ENCODE assay signal across 1 cellular context in the genomic region with DNA sequence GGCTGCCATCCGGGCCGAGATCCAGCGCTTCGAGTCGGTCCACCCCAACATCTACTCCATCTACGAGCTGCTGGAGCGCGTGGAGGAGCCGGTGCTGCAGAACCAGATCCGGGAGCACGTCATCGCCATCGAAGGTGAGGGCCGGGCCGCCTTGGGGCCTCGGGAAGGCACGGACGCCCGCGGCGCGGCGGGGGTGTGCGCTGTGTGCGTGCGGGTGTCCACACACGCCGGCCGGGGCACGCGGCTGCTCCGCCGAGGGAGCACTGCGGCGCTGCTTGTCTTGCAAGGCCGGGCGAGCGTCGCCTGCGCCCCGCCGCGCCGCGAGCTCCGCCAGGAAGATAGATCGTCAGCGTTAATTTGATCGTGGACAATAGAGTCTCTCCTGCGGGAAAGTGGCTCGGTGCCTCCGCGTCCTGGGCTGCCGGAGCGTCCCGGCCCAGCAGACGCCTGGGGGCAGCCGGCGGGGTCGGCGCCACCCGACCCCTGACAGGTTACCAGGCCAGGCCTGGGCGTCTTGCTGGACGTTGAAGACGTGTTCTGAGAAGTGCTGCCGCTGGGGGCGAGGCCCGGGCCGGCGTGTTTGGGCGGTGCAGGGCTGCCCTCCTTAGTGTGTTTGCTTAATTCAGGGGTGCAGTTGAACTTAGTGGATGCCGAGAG.
TF ChIP-seq lines count a peak whose summit lies in the region.

No MANE protein-coding gene starts in this region.

TF ChIP-seq in HepG2, 621 proteins besides CTCF, POLR2A, EP300 and RAD21 (continued from another document and continues in another):
- TF ChIP-seq, protein P1, sequence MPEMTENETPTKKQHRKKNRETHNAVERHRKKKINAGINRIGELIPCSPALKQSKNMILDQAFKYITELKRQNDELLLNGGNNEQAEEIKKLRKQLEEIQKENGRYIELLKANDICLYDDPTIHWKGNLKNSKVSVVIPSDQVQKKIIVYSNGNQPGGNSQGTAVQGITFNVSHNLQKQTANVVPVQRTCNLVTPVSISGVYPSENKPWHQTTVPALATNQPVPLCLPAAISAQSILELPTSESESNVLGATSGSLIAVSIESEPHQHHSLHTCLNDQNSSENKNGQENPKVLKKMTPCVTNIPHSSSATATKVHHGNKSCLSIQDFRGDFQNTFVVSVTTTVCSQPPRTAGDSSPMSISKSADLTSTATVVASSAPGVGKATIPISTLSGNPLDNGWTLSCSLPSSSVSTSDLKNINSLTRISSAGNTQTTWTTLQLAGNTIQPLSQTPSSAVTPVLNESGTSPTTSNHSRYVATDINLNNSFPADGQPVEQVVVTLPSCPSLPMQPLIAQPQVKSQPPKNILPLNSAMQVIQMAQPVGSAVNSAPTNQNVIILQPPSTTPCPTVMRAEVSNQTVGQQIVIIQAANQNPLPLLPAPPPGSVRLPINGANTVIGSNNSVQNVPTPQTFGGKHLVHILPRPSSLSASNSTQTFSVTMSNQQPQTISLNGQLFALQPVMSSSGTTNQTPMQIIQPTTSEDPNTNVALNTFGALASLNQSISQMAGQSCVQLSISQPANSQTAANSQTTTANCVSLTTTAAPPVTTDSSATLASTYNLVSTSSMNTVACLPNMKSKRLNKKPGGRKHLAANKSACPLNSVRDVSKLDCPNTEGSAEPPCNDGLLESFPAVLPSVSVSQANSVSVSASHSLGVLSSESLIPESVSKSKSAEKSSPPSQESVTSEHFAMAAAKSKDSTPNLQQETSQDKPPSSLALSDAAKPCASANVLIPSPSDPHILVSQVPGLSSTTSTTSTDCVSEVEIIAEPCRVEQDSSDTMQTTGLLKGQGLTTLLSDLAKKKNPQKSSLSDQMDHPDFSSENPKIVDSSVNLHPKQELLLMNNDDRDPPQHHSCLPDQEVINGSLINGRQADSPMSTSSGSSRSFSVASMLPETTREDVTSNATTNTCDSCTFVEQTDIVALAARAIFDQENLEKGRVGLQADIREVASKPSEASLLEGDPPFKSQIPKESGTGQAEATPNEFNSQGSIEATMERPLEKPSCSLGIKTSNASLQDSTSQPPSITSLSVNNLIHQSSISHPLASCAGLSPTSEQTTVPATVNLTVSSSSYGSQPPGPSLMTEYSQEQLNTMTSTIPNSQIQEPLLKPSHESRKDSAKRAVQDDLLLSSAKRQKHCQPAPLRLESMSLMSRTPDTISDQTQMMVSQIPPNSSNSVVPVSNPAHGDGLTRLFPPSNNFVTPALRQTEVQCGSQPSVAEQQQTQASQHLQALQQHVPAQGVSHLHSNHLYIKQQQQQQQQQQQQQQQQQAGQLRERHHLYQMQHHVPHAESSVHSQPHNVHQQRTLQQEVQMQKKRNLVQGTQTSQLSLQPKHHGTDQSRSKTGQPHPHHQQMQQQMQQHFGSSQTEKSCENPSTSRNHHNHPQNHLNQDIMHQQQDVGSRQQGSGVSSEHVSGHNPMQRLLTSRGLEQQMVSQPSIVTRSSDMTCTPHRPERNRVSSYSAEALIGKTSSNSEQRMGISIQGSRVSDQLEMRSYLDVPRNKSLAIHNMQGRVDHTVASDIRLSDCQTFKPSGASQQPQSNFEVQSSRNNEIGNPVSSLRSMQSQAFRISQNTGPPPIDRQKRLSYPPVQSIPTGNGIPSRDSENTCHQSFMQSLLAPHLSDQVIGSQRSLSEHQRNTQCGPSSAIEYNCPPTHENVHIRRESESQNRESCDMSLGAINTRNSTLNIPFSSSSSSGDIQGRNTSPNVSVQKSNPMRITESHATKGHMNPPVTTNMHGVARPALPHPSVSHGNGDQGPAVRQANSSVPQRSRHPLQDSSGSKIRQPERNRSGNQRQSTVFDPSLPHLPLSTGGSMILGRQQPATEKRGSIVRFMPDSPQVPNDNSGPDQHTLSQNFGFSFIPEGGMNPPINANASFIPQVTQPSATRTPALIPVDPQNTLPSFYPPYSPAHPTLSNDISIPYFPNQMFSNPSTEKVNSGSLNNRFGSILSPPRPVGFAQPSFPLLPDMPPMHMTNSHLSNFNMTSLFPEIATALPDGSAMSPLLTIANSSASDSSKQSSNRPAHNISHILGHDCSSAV (CRISPR knock-in tag; IDR thresholded peaks at IDR 0.05; ENCODE audit: borderline replicate concordance), result no peak
- TF ChIP-seq RARG (CRISPR knock-in tag; IDR thresholded peaks at IDR 0.05; ENCODE audit: low read depth) (no peak), ZNF720 (CRISPR knock-in tag; IDR thresholded peaks at IDR 0.05) (no peak), ZNF589 (CRISPR knock-in tag; conservative IDR thresholded peaks at IDR 0.05) (peak; percentile 84), ZNF3 (CRISPR knock-in tag; IDR thresholded peaks at IDR 0.05) (no peak), TBX3 (IDR thresholded peaks at IDR 0.05; ENCODE audit: borderline replicate concordance) (no peak), CENPT (CRISPR knock-in tag; IDR thresholded peaks at IDR 0.05; ENCODE audit: low read depth) (no peak), ZFYVE20 (CRISPR knock-in tag; IDR thresholded peaks at IDR 0.05; ENCODE audit: borderline replicate concordance, low read depth) (no peak), ZBTB7A (CRISPR knock-in tag; IDR thresholded peaks at IDR 0.05) (no peak), ZNF7 (CRISPR knock-in tag; IDR thresholded peaks at IDR 0.05) (no peak), ZEB1 (IDR thresholded peaks at IDR 0.05; ENCODE audit: insufficient replicate concordance, low read depth) (no peak), ZNF562 (CRISPR knock-in tag; IDR thresholded peaks at IDR 0.05; ENCODE audit: borderline replicate concordance) (no peak), SUZ12 (IDR thresholded peaks at IDR 0.05; ENCODE audit: low read depth, low read length) (no peak), DNMT3B (CRISPR knock-in tag; conservative IDR thresholded peaks at IDR 0.05) (no peak), GABPB1 (CRISPR knock-in tag; IDR thresholded peaks at IDR 0.05) (no peak; the same call in 1 of the 2 replicates), NAIF1 (CRISPR knock-in tag; IDR thresholded peaks at IDR 0.05; ENCODE audit: borderline replicate concordance) (no peak), ZMYM2 (CRISPR knock-in tag; IDR thresholded peaks at IDR 0.05) (no peak), CEBPG (CRISPR knock-in tag; IDR thresholded peaks at IDR 0.05) (no peak), CCAR2 (optimal IDR thresholded peaks at IDR 0.05; ENCODE audit: low read depth, low read length) (no peak), ZNF335 (CRISPR knock-in tag; IDR thresholded peaks at IDR 0.05) (no peak)
- TF ChIP-seq, protein P2, sequence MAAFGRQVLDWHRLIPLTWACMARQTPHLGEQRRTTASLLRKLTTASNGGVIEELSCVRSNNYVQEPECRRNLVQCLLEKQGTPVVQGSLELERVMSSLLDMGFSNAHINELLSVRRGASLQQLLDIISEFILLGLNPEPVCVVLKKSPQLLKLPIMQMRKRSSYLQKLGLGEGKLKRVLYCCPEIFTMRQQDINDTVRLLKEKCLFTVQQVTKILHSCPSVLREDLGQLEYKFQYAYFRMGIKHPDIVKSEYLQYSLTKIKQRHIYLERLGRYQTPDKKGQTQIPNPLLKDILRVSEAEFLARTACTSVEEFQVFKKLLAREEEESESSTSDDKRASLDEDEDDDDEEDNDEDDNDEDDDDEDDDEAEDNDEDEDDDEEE (CRISPR knock-in tag; IDR thresholded peaks at IDR 0.05), result no peak
- TF ChIP-seq, protein P3, sequence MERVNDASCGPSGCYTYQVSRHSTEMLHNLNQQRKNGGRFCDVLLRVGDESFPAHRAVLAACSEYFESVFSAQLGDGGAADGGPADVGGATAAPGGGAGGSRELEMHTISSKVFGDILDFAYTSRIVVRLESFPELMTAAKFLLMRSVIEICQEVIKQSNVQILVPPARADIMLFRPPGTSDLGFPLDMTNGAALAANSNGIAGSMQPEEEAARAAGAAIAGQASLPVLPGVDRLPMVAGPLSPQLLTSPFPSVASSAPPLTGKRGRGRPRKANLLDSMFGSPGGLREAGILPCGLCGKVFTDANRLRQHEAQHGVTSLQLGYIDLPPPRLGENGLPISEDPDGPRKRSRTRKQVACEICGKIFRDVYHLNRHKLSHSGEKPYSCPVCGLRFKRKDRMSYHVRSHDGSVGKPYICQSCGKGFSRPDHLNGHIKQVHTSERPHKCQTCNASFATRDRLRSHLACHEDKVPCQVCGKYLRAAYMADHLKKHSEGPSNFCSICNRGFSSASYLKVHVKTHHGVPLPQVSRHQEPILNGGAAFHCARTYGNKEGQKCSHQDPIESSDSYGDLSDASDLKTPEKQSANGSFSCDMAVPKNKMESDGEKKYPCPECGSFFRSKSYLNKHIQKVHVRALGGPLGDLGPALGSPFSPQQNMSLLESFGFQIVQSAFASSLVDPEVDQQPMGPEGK (CRISPR knock-in tag; IDR thresholded peaks at IDR 0.05), result no peak
- TF ChIP-seq, protein P4, sequence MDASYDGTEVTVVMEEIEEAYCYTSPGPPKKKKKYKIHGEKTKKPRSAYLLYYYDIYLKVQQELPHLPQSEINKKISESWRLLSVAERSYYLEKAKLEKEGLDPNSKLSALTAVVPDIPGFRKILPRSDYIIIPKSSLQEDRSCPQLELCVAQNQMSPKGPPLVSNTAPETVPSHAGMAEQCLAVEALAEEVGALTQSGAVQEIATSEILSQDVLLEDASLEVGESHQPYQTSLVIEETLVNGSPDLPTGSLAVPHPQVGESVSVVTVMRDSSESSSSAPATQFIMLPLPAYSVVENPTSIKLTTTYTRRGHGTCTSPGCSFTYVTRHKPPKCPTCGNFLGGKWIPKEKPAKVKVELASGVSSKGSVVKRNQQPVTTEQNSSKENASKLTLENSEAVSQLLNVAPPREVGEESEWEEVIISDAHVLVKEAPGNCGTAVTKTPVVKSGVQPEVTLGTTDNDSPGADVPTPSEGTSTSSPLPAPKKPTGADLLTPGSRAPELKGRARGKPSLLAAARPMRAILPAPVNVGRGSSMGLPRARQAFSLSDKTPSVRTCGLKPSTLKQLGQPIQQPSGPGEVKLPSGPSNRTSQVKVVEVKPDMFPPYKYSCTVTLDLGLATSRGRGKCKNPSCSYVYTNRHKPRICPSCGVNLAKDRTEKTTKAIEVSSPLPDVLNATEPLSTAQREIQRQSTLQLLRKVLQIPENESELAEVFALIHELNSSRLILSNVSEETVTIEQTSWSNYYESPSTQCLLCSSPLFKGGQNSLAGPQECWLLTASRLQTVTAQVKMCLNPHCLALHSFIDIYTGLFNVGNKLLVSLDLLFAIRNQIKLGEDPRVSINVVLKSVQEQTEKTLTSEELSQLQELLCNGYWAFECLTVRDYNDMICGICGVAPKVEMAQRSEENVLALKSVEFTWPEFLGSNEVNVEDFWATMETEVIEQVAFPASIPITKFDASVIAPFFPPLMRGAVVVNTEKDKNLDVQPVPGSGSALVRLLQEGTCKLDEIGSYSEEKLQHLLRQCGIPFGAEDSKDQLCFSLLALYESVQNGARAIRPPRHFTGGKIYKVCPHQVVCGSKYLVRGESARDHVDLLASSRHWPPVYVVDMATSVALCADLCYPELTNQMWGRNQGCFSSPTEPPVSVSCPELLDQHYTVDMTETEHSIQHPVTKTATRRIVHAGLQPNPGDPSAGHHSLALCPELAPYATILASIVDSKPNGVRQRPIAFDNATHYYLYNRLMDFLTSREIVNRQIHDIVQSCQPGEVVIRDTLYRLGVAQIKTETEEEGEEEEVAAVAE (CRISPR knock-in tag; IDR thresholded peaks at IDR 0.05; ENCODE audit: borderline replicate concordance), result no peak
- TF ChIP-seq, protein P5, sequence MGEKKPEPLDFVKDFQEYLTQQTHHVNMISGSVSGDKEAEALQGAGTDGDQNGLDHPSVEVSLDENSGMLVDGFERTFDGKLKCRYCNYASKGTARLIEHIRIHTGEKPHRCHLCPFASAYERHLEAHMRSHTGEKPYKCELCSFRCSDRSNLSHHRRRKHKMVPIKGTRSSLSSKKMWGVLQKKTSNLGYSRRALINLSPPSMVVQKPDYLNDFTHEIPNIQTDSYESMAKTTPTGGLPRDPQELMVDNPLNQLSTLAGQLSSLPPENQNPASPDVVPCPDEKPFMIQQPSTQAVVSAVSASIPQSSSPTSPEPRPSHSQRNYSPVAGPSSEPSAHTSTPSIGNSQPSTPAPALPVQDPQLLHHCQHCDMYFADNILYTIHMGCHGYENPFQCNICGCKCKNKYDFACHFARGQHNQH (CRISPR knock-in tag; IDR thresholded peaks at IDR 0.05), result 0 out of 2 replicates have a peak, but pooled peaks have one; percentile 18
- TF ChIP-seq, protein P6, sequence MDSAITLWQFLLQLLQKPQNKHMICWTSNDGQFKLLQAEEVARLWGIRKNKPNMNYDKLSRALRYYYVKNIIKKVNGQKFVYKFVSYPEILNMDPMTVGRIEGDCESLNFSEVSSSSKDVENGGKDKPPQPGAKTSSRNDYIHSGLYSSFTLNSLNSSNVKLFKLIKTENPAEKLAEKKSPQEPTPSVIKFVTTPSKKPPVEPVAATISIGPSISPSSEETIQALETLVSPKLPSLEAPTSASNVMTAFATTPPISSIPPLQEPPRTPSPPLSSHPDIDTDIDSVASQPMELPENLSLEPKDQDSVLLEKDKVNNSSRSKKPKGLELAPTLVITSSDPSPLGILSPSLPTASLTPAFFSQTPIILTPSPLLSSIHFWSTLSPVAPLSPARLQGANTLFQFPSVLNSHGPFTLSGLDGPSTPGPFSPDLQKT (CRISPR knock-in tag; IDR thresholded peaks at IDR 0.05; ENCODE audit: borderline replicate concordance), result no peak
- TF ChIP-seq, protein P7, sequence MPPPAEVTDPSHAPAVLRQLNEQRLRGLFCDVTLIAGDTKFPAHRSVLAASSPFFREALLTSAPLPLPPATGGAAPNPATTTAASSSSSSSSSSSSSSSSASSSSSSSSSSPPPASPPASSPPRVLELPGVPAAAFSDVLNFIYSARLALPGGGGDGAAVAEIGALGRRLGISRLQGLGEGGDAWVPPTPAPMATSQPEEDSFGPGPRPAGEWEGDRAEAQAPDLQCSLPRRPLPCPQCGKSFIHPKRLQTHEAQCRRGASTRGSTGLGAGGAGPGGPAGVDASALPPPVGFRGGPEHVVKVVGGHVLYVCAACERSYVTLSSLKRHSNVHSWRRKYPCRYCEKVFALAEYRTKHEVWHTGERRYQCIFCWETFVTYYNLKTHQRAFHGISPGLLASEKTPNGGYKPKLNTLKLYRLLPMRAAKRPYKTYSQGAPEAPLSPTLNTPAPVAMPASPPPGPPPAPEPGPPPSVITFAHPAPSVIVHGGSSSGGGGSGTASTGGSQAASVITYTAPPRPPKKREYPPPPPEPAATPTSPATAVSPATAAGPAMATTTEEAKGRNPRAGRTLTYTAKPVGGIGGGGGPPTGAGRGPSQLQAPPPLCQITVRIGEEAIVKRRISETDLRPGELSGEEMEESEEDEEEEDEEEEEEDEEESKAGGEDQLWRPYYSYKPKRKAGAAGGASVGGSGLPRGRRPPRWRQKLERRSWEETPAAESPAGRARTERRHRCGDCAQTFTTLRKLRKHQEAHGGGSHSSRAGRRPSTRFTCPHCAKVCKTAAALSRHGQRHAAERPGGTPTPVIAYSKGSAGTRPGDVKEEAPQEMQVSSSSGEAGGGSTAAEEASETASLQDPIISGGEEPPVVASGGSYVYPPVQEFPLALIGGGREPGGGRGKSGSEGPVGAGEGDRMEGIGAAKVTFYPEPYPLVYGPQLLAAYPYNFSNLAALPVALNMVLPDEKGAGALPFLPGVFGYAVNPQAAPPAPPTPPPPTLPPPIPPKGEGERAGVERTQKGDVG (CRISPR knock-in tag; IDR thresholded peaks at IDR 0.05; ENCODE audit: borderline replicate concordance), result no peak
